In genomic region chr2:216490061-216490460, GRCh38 we compare ENCODE assay signal across 12 cellular contexts. TPM values are rescaled to one million over a fixed set of nuclear protein-coding genes. Genes with fewer than 3 reads are reported as not detected.
A peak's percentile ranks its signal among the peaks of the same experiment; 100 is the strongest.
DNase-seq lines count a peak whose midpoint lies in the region; ATAC-seq and TF ChIP-seq lines count a peak whose summit lies in the region.
"Had no signal": no experiment of that assay in that cellular context is flagged by ENCODE, and none has a peak within 500 bp of the region (broad histone marks: within the 10 kb centered on the region; RNA-seq: fewer than 3 reads in every experiment).

No MANE protein-coding gene starts in this region.

- peak; percentile 56 for ATAC-seq in PC-3
- ATAC-seq in left cardiac atrium = no peak
- ATAC-seq in GM18519 (IDR thresholded peaks at IDR 0.05; ENCODE audit: low FRiP score, unreplicated experiment) = no peak
- ATAC-seq: activated CD8-positive, alpha-beta memory T cell treated with anti-CD3 and anti-CD28 coated beads, Interleukin-2, amount 10 ng/mL, durations not matched to agents 7 days and 5 days had no signal

- peak overlapping the region; percentile 42 for H3K9ac ChIP-seq in GM23248
- no peak overlapping the region for H3K9ac ChIP-seq in PC-3 (ENCODE audit: low read length)

- H4K20me1 ChIP-seq in GM23248 (ENCODE audit: insufficient read depth) (no peaks in the 10 kb centered on the region), PC-3 (ENCODE audit: low read length) (no peaks in the 10 kb centered on the region)

- no peaks in the 10 kb centered on the region; the same call in 1 of the 2 replicates for H3K9me2 ChIP-seq in GM23248 (ENCODE audit: insufficient read depth)
- no peaks in the 10 kb centered on the region for H3K9me2 ChIP-seq in PC-3 (replicated peaks; ENCODE audit: low read length)

- intact Hi-C loops in PC-3 (cut with micrococcal nuclease) (loop anchor here (10.0 kb wide), 2 partner anchors 175 to 375 kb away; no protein-coding TSS in a partner anchor), left cardiac atrium (cut with DNase I) (no loop called here)

- POLR2A ChIA-PET in PC-3 (lab: Charles Lee; ENCODE audit: unreplicated experiment) = no interaction called here

- H3K79me2 ChIP-seq in GM23248 (ENCODE audit: insufficient read depth) = peaks cover 5% of the 10 kb centered on the region; the same call in 1 of the 2 replicates
- no peaks in the 10 kb centered on the region for H3K79me2 ChIP-seq in PC-3 (ENCODE audit: low read length)

- no peaks in the 10 kb centered on the region for H3K27me3 ChIP-seq in GM23248 (replicated peaks; ENCODE audit: insufficient read depth)
- H3K27me3 ChIP-seq in PC-3 (ENCODE audit: low read length) = no peaks in the 10 kb centered on the region

- peak overlapping the region; percentile 66 for H3K27ac ChIP-seq in GM23248
- H3K27ac ChIP-seq in PC-3 (ENCODE audit: low read length) = no peak overlapping the region

- CTCF ChIA-PET in PC-3 (lab: Charles Lee) = no interaction called here

- in situ Hi-C loops in GM23248 (cut with MboI) = no loop called here

- TF ChIP-seq CTCF in PC-3 (conservative IDR thresholded peaks at IDR 0.05; ENCODE audit: low read depth, low read length) = no peak
- TF ChIP-seq CTCF in epithelial cell of esophagus (IDR thresholded peaks at IDR 0.05; ENCODE audit: insufficient read depth, low read depth, low read length, missing control alignments) = no peak

- DNase-seq in GM23248 (peak; percentile 87), PC-3 (peak; percentile 68), epithelial cell of esophagus (ENCODE audit: low read depth) (peak; percentile 74), renal cortical epithelial cell (ENCODE audit: low read depth) (peak; percentile 81), left cardiac atrium (no peak), NCI-H146 (lab: John Stamatoyannopoulos, UW) (no peak), NCI-H446 (lab: John Stamatoyannopoulos, UW) (no peak)
- DNase-seq: activated CD8-positive, alpha-beta memory T cell treated with anti-CD3 and anti-CD28 coated beads, Interleukin-2, amount 10 ng/mL, durations not matched to agents 7 days and 5 days; aorta; erythroblast; NCI-H526 treated with DMSO at 0.1 percent for 48 hours had no signal

- peak overlapping the region; percentile 68 for H3K4me2 ChIP-seq in GM23248 (ENCODE audit: unreplicated experiment)
- 0 out of 2 replicates have a peak overlapping the region, but pooled peaks have one; percentile 7 for H3K4me2 ChIP-seq in PC-3 (ENCODE audit: low read length)

- H3K9me3 ChIP-seq in GM23248 (ENCODE audit: low read depth) (no peaks in the 10 kb centered on the region), PC-3 (ENCODE audit: low read length) (no peaks in the 10 kb centered on the region)

- no TSS peak for BruUV-seq in PC-3 (replicated peaks; lab: Mats Ljungman, UMichigan)

- H3K4me3 ChIP-seq in GM23248 (peak overlapping the region; percentile 40), PC-3 (ENCODE audit: low read length) (no peak overlapping the region), epithelial cell of esophagus (ENCODE audit: low read length) (no peak overlapping the region)

- WGBS in GM23248 (ENCODE audit: low coverage in 1 of 2, low lambda C conversion rate in 2 of 2, missing lambda C conversion rate in 2 of 2), 2 experiments = 0 to 7% methylated on average over 1 of the region's 1 CpG

- peaks cover 44% of the 10 kb centered on the region for H3K4me1 ChIP-seq in GM23248 (ENCODE audit: insufficient read depth)
- H3K4me1 ChIP-seq in PC-3 (ENCODE audit: insufficient read depth, low read length) = peaks cover 27% of the 10 kb centered on the region

- peaks cover 41% of the 10 kb centered on the region for H3F3A ChIP-seq in GM23248 (ENCODE audit: insufficient read depth)
- H3F3A ChIP-seq in PC-3 (ENCODE audit: low read length, unreplicated experiment) = no peaks in the 10 kb centered on the region

- H2AFZ ChIP-seq in GM23248 (peak overlapping the region; percentile 71), PC-3 (ENCODE audit: low read length) (no peak overlapping the region)

- H3K36me3 ChIP-seq in GM23248 (ENCODE audit: low read depth) (no peaks in the 10 kb centered on the region), PC-3 (ENCODE audit: low read depth, low read length) (no peaks in the 10 kb centered on the region)

RNA-seq across cellular contexts. Expression of gene RPL37A, which starts 8.6 kb away (rescaled TPM):
- 979 and 1,006 TPM in 2 replicates for total RNA-seq in GM23248 (2014; rRNA removed; shearing (Covaris generic))
- 1,627 and 1,708 TPM in 2 replicates for polyA plus RNA-seq in GM23248 (2016; fragmentation: Nextera tagmentation; extraction: Ambion mirVana)
- 1,848 and 2,472 TPM in 2 replicates for total RNA-seq in PC-3 (2014; rRNA removed)
- 749 and 1,158 TPM in 2 replicates for total RNA-seq in renal cortical epithelial cell
- 1,000 to 10,000 TPM; 1,877 to 1,963 TPM for total RNA-seq in left cardiac atrium

Comparison
In these comparisons a context has a peak if more than half of its experiments do, and no peak if none do; other contexts are left out.
1. DNase-seq: peak in GM23248 (single experiment), PC-3 (single experiment), epithelial cell of esophagus (single experiment) and renal cortical epithelial cell (single experiment); none in left cardiac atrium (single experiment), NCI-H146 (single experiment) and NCI-H446 (0 of 2).